Comparison of ENCODE assay signal across 8 cellular contexts in genomic region chr15:75516513-75516912, GRCh38.
DNase-seq lines count a peak whose midpoint lies in the region; ATAC-seq and TF ChIP-seq lines count a peak whose summit lies in the region.
"Not testable (repeated sequence)": the region's sequence is repeated elsewhere in the genome, so short reads cannot be mapped to it uniquely, and the experiment has no call there.

No MANE protein-coding gene starts in this region.

- H3K4ac ChIP-seq in mesenchymal stem cell (ENCODE audit: low read depth in 1 of 2, low read length in 2 of 2) = not testable (repeated sequence)

- not testable (repeated sequence) for H3K4me3 Mint-ChIP-seq in activated T-helper 17 cell treated with anti-CD3 and anti-CD28 coated beads, Interleukin-2, amount 50 U/mL, for 72 hours

- H3K36me3 ChIP-seq in BJ (ENCODE audit: control insufficient read depth, insufficient read depth, low read length); PC-9 (ENCODE audit: low read depth): not testable (repeated sequence)
- peaks cover 35 to 70% of the 10 kb centered on the region in 2 experiments for H3K36me3 ChIP-seq in mesenchymal stem cell (ENCODE audit: control insufficient read depth in 1 of 2, insufficient read depth in 2 of 2, low read depth in 1 of 2, low read length in 2 of 2)

- not testable (repeated sequence) for H2BK15ac ChIP-seq in mesenchymal stem cell (ENCODE audit: low read depth, poor library complexity, severe bottlenecking)

- not testable (repeated sequence) for H3K14ac ChIP-seq in mesenchymal stem cell (ENCODE audit: low read length in 2 of 2)

- peaks cover 21% of the 10 kb centered on the region; the same call in 1 of the 2 replicates for H3F3A ChIP-seq in PC-9 (ENCODE audit: insufficient read depth, low read depth)

- peaks cover 28% of the 10 kb centered on the region for H3K79me1 ChIP-seq in mesenchymal stem cell (replicated peaks; ENCODE audit: low read length, poor library complexity, severe bottlenecking)

- not testable (repeated sequence) for H3K9me3 Mint-ChIP-seq in activated T-helper 17 cell treated with anti-CD3 and anti-CD28 coated beads, Interleukin-2, amount 50 U/mL, for 72 hours

- not testable (repeated sequence) for H2BK12ac ChIP-seq in mesenchymal stem cell (ENCODE audit: low read length in 2 of 2)

- H2AK5ac ChIP-seq in mesenchymal stem cell (ENCODE audit: low read length, severe bottlenecking) = not testable (repeated sequence)

- 58% methylated on average over 10 of the region's 12 CpGs for WGBS in mesenchymal stem cell

- H2BK120ac ChIP-seq in mesenchymal stem cell (ENCODE audit: low read depth, low read length) = not testable (repeated sequence)

- H3K4me3 ChIP-seq in BJ (ENCODE audit: low read depth, low read length); HFF-Myc (replicated peaks; ENCODE audit: low read depth, low read length); PC-9; choroid plexus epithelial cell (ENCODE audit: low read depth, low read length); foreskin fibroblast (ENCODE audit: low read depth in 1 of 2, low read length in 2 of 2); mesenchymal stem cell (ENCODE audit: insufficient read depth in 1 of 2, low read depth in 1 of 2, low read length in 2 of 2): not testable (repeated sequence)

- peak; percentile 27 for DNase-seq in BJ (ENCODE audit: low read depth)
- peak; percentile 73 for DNase-seq in HFF-Myc (ENCODE audit: extremely low read depth, low read depth)
- peak; percentile 65 to 75 for DNase-seq in PC-9
- peak; percentile 74 for DNase-seq in choroid plexus epithelial cell (ENCODE audit: low read depth)
- peak; percentile 69 to 88 for DNase-seq in foreskin fibroblast
- peak; percentile 91 for DNase-seq in mesenchymal stem cell
- DNase-seq in stromal cell of bone marrow (ENCODE audit: low read depth) = peak; percentile 71

- H4K8ac ChIP-seq in mesenchymal stem cell (ENCODE audit: low read length) = not testable (repeated sequence)

- not testable (repeated sequence) for H3K79me2 ChIP-seq in PC-9 (ENCODE audit: low read depth)

- not testable (repeated sequence) for H3K9me3 ChIP-seq in PC-9 (ENCODE audit: insufficient read depth, low read depth); mesenchymal stem cell (ENCODE audit: control insufficient read depth, low read length)

- not testable (repeated sequence) for H3K4me1 Mint-ChIP-seq in activated T-helper 17 cell treated with anti-CD3 and anti-CD28 coated beads, Interleukin-2, amount 50 U/mL, for 72 hours

- not testable (repeated sequence) for H2BK5ac ChIP-seq in mesenchymal stem cell (ENCODE audit: low read depth, low read length, poor library complexity, severe bottlenecking)

- not testable (repeated sequence) for TF ChIP-seq CTCF in BJ (IDR thresholded peaks at IDR 0.05; ENCODE audit: insufficient read depth, low read depth, low read length); HFF-Myc (IDR thresholded peaks at IDR 0.05; ENCODE audit: low read depth, low read length, missing control alignments); PC-9 (conservative IDR thresholded peaks at IDR 0.05); choroid plexus epithelial cell (conservative IDR thresholded peaks at IDR 0.05; ENCODE audit: low read depth, low read length); foreskin fibroblast (IDR thresholded peaks at IDR 0.05; ENCODE audit: low read depth, low read length)

- peaks cover 75% of the 10 kb centered on the region for H3K36me3 Mint-ChIP-seq in activated T-helper 17 cell treated with anti-CD3 and anti-CD28 coated beads, Interleukin-2, amount 50 U/mL, for 72 hours (ENCODE audit: low read depth)

- not testable (repeated sequence) for H3K23ac ChIP-seq in mesenchymal stem cell (ENCODE audit: low read length in 2 of 2)

- H3K9ac ChIP-seq in mesenchymal stem cell (ENCODE audit: low read length) = not testable (repeated sequence)

- CTCF ChIA-PET in BJ (lab: Yijun Ruan, JAX) (interaction anchor here (0.6 kb wide), 1 partner anchor 8 kb away, joined by 3 read pairs; no protein-coding TSS in a partner anchor), PC-9 (lab: Charles Lee) (interaction anchor here (0.7 kb wide), 1 partner anchor 328 kb away, joined by 6 read pairs; no protein-coding TSS in a partner anchor)

- not testable (repeated sequence) for H3K27me3 Mint-ChIP-seq in activated T-helper 17 cell treated with anti-CD3 and anti-CD28 coated beads, Interleukin-2, amount 50 U/mL, for 72 hours

- intact Hi-C loops in PC-9 (cut with micrococcal nuclease; ENCODE audit: unreplicated experiment) = not testable (repeated sequence)

- not testable (repeated sequence) for H3K18ac ChIP-seq in mesenchymal stem cell (ENCODE audit: low read depth in 1 of 2, low read length in 2 of 2)

- H4K91ac ChIP-seq in mesenchymal stem cell (ENCODE audit: low read length) = not testable (repeated sequence)

- not testable (repeated sequence) for H3K4me2 ChIP-seq in PC-9; mesenchymal stem cell (ENCODE audit: low read length, poor library complexity, severe bottlenecking)

- H4K20me1 ChIP-seq in PC-9 (ENCODE audit: insufficient read depth) = not testable (repeated sequence)

- not testable (repeated sequence) for BruUV-seq in PC-9 (replicated peaks; lab: Mats Ljungman, UMichigan)

- ATAC-seq in activated T-helper 17 cell treated with anti-CD3 and anti-CD28 coated beads, Interleukin-2, amount 50 U/mL, for 72 hours (replicated peaks) = not testable (repeated sequence)

- not testable (repeated sequence) for H3K9me2 ChIP-seq in PC-9 (ENCODE audit: insufficient read depth)

- not testable (repeated sequence) for H3K4me1 ChIP-seq in PC-9 (replicated peaks; ENCODE audit: insufficient read depth); mesenchymal stem cell (ENCODE audit: control insufficient read depth, insufficient read depth, low read depth, low read length)

- not testable (repeated sequence) for H3K27me3 ChIP-seq in BJ (ENCODE audit: control insufficient read depth, insufficient read depth, low read length); PC-9 (ENCODE audit: insufficient read depth, low read depth); mesenchymal stem cell (ENCODE audit: control insufficient read depth in 1 of 2, insufficient read depth in 1 of 2, low read length in 2 of 2)

- peak overlapping the region; percentile 14 for H3K27ac Mint-ChIP-seq in activated T-helper 17 cell treated with anti-CD3 and anti-CD28 coated beads, Interleukin-2, amount 50 U/mL, for 72 hours

- POLR2A ChIA-PET in BJ (lab: Charles Lee); PC-9 (lab: Charles Lee; ENCODE audit: unreplicated experiment): not testable (repeated sequence)

- not testable (repeated sequence) for H3K27ac ChIP-seq in PC-9; mesenchymal stem cell (ENCODE audit: low read length, poor library complexity, severe bottlenecking)

- not testable (repeated sequence) for H2AFZ ChIP-seq in PC-9; mesenchymal stem cell (ENCODE audit: low read depth, low read length)

Comparison
In these comparisons a context has a peak if more than half of its experiments do, and no peak if none do; other contexts are left out.
1. DNase-seq: peak in every context shown above with its lines; median percentile 91 in mesenchymal stem cell; 78 in foreskin fibroblast; 74 in choroid plexus epithelial cell; 73 in HFF-Myc; 71 in stromal cell of bone marrow; 70 in PC-9; 27 in BJ.